Comparison of ENCODE assay signal across 1 cellular context in the genomic region with DNA sequence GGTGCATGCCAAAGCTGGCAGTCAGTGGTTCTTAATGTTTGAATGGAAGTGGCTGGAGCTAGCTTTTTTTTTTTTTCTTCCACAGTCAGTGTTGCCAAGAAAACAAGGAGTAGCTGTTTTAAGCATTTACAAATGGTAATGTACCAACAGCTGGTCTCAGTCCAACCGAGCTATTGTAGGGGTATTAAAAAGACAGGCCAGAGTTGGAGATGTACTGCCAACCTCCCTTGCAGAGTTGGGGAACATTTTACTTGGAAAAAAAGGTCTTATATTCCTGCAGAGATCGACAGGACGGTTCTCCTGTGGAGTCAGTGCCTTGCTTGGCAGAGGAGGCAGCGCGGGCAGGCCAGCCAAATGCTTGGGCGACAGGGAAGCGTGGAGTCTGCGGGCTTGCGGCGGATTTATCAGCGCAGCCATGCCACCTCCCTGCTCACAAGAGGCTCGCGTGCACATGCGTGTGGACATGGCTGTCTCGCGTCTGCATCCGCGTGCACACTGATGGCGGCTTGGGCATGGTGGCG.
TF ChIP-seq lines count a peak whose summit lies in the region.

No MANE protein-coding gene starts in this region.

TF ChIP-seq in H1, 55 proteins besides CTCF, POLR2A, EP300 and RAD21:
- TF ChIP-seq BRCA1 (IDR thresholded peaks at IDR 0.05; ENCODE audit: low read depth, low read length) (no peak), EZH2 (IDR thresholded peaks at IDR 0.05; ENCODE audit: low read depth, low read length, severe bottlenecking) (no peak), SUZ12 (IDR thresholded peaks at IDR 0.05; ENCODE audit: low read length) (no peak), GABPA (IDR thresholded peaks at IDR 0.05; ENCODE audit: borderline replicate concordance, insufficient read depth, low read length) (no peak), CHD2 (IDR thresholded peaks at IDR 0.05; ENCODE audit: low read length) (no peak), KDM4A (IDR thresholded peaks at IDR 0.05; ENCODE audit: low read depth, low read length, severe bottlenecking) (no peak), SP2 (IDR thresholded peaks at IDR 0.05; ENCODE audit: low read length) (no peak), JUND (IDR thresholded peaks at IDR 0.05; ENCODE audit: low read length) (no peak), NRF1 (IDR thresholded peaks at IDR 0.05; ENCODE audit: low read depth, low read length) (no peak), SIX5 (IDR thresholded peaks at IDR 0.05; ENCODE audit: low read depth, low read length) (no peak), TEAD4 (IDR thresholded peaks at IDR 0.05; ENCODE audit: low read depth, low read length) (no peak), CREB1 (IDR thresholded peaks at IDR 0.05) (no peak)
- TF ChIP-seq, protein P1, sequence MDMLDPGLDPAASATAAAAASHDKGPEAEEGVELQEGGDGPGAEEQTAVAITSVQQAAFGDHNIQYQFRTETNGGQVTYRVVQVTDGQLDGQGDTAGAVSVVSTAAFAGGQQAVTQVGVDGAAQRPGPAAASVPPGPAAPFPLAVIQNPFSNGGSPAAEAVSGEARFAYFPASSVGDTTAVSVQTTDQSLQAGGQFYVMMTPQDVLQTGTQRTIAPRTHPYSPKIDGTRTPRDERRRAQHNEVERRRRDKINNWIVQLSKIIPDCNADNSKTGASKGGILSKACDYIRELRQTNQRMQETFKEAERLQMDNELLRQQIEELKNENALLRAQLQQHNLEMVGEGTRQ (IDR thresholded peaks at IDR 0.05; ENCODE audit: low read length), result no peak
- TF ChIP-seq, protein P2, sequence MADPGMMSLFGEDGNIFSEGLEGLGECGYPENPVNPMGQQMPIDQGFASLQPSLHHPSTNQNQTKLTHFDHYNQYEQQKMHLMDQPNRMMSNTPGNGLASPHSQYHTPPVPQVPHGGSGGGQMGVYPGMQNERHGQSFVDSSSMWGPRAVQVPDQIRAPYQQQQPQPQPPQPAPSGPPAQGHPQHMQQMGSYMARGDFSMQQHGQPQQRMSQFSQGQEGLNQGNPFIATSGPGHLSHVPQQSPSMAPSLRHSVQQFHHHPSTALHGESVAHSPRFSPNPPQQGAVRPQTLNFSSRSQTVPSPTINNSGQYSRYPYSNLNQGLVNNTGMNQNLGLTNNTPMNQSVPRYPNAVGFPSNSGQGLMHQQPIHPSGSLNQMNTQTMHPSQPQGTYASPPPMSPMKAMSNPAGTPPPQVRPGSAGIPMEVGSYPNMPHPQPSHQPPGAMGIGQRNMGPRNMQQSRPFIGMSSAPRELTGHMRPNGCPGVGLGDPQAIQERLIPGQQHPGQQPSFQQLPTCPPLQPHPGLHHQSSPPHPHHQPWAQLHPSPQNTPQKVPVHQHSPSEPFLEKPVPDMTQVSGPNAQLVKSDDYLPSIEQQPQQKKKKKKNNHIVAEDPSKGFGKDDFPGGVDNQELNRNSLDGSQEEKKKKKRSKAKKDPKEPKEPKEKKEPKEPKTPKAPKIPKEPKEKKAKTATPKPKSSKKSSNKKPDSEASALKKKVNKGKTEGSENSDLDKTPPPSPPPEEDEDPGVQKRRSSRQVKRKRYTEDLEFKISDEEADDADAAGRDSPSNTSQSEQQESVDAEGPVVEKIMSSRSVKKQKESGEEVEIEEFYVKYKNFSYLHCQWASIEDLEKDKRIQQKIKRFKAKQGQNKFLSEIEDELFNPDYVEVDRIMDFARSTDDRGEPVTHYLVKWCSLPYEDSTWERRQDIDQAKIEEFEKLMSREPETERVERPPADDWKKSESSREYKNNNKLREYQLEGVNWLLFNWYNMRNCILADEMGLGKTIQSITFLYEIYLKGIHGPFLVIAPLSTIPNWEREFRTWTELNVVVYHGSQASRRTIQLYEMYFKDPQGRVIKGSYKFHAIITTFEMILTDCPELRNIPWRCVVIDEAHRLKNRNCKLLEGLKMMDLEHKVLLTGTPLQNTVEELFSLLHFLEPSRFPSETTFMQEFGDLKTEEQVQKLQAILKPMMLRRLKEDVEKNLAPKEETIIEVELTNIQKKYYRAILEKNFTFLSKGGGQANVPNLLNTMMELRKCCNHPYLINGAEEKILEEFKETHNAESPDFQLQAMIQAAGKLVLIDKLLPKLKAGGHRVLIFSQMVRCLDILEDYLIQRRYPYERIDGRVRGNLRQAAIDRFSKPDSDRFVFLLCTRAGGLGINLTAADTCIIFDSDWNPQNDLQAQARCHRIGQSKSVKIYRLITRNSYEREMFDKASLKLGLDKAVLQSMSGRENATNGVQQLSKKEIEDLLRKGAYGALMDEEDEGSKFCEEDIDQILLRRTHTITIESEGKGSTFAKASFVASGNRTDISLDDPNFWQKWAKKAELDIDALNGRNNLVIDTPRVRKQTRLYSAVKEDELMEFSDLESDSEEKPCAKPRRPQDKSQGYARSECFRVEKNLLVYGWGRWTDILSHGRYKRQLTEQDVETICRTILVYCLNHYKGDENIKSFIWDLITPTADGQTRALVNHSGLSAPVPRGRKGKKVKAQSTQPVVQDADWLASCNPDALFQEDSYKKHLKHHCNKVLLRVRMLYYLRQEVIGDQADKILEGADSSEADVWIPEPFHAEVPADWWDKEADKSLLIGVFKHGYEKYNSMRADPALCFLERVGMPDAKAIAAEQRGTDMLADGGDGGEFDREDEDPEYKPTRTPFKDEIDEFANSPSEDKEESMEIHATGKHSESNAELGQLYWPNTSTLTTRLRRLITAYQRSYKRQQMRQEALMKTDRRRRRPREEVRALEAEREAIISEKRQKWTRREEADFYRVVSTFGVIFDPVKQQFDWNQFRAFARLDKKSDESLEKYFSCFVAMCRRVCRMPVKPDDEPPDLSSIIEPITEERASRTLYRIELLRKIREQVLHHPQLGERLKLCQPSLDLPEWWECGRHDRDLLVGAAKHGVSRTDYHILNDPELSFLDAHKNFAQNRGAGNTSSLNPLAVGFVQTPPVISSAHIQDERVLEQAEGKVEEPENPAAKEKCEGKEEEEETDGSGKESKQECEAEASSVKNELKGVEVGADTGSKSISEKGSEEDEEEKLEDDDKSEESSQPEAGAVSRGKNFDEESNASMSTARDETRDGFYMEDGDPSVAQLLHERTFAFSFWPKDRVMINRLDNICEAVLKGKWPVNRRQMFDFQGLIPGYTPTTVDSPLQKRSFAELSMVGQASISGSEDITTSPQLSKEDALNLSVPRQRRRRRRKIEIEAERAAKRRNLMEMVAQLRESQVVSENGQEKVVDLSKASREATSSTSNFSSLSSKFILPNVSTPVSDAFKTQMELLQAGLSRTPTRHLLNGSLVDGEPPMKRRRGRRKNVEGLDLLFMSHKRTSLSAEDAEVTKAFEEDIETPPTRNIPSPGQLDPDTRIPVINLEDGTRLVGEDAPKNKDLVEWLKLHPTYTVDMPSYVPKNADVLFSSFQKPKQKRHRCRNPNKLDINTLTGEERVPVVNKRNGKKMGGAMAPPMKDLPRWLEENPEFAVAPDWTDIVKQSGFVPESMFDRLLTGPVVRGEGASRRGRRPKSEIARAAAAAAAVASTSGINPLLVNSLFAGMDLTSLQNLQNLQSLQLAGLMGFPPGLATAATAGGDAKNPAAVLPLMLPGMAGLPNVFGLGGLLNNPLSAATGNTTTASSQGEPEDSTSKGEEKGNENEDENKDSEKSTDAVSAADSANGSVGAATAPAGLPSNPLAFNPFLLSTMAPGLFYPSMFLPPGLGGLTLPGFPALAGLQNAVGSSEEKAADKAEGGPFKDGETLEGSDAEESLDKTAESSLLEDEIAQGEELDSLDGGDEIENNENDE (IDR thresholded peaks at IDR 0.05; ENCODE audit: insufficient replicate concordance, low read length), result no peak
TF ChIP-seq in H1: peak in this region for 0.
